In genomic region chr14:22202313-22202712, GRCh38 we compare ENCODE assay signal across 25 cellular contexts.
DNase-seq lines count a peak whose midpoint lies in the region; ATAC-seq and TF ChIP-seq lines count a peak whose summit lies in the region.
"Had no signal": no experiment of that assay in that cellular context is flagged by ENCODE, and none has a peak within 500 bp of the region (broad histone marks: within the 10 kb centered on the region; RNA-seq: fewer than 3 reads in every experiment).

No MANE protein-coding gene starts in this region.

- H3K27ac Mint-ChIP-seq in CD8-positive, alpha-beta memory T cell: peak overlapping the region in 2 of 8 donors; percentile 5 to 66
- peak overlapping the region; percentile 86 for H3K27ac Mint-ChIP-seq in activated CD8-positive, alpha-beta T cell treated with anti-CD3 and anti-CD28 coated beads for 36 hours
- H3K27ac Mint-ChIP-seq in effector memory CD8-positive, alpha-beta T cell: no peak overlapping the region
- H3K27ac Mint-ChIP-seq in endodermal cell: no peak overlapping the region
- H3K27ac Mint-ChIP-seq: B cell, HFFc6, type B pancreatic cell had no signal

- no peaks in the 10 kb centered on the region for H3K4me1 Mint-ChIP-seq in activated T-cell treated with anti-CD3 and anti-CD28 coated beads, Interleukin-2, amount 50 U/mL, for 4 hours (ENCODE audit: low read depth)
- H3K4me1 Mint-ChIP-seq in CD8-positive, alpha-beta memory T cell: peaks cover 0 to 3% (median 0%) of the 10 kb centered on the region in 3 donors
- peaks cover 13% of the 10 kb centered on the region for H3K4me1 Mint-ChIP-seq in activated CD8-positive, alpha-beta T cell treated with anti-CD3 and anti-CD28 coated beads for 36 hours (ENCODE audit: low read depth)
- H3K4me1 Mint-ChIP-seq in effector memory CD8-positive, alpha-beta T cell (ENCODE audit: low read depth in 2 of 2): no peaks in the 10 kb centered on the region
- H3K4me1 Mint-ChIP-seq in endodermal cell: no peaks in the 10 kb centered on the region
- H3K4me1 Mint-ChIP-seq: B cell had no signal

- no peaks in the 10 kb centered on the region for H3K9me3 ChIP-seq in CD8-positive, alpha-beta memory T cell (ENCODE audit: low read length)
- no peaks in the 10 kb centered on the region for H3K9me3 ChIP-seq in endodermal cell (ENCODE audit: control insufficient read depth, low read length)
- H3K9me3 ChIP-seq: gastrocnemius medialis, prostate gland, SJSA1 had no signal

- H3K9me3 Mint-ChIP-seq in activated T-cell treated with anti-CD3 and anti-CD28 coated beads, Interleukin-2, amount 50 U/mL, for 4 hours: no peaks in the 10 kb centered on the region
- H3K9me3 Mint-ChIP-seq in CD8-positive, alpha-beta memory T cell: no peaks in the 10 kb centered on the region
- peaks cover 3% of the 10 kb centered on the region for H3K9me3 Mint-ChIP-seq in activated CD8-positive, alpha-beta T cell treated with anti-CD3 and anti-CD28 coated beads for 36 hours
- no peaks in the 10 kb centered on the region for H3K9me3 Mint-ChIP-seq in effector memory CD8-positive, alpha-beta T cell
- H3K9me3 Mint-ChIP-seq in endodermal cell: peaks cover 18% of the 10 kb centered on the region
- H3K9me3 Mint-ChIP-seq: HFFc6 had no signal

- POLR2A ChIA-PET in CD8-positive, alpha-beta memory T cell (lab: Charles Lee): no interaction called here
- POLR2A ChIA-PET in activated CD8-positive, alpha-beta T cell treated with anti-CD3 and anti-CD28 coated beads for 36 hours (lab: Charles Lee): interaction anchor here (0.6 to 1.1 kb wide), 2 partner anchors 312 to 326 kb away, joined by 4 read pairs; no protein-coding TSS in a partner anchor

- CTCF ChIA-PET in CD8-positive, alpha-beta memory T cell (lab: Charles Lee): no interaction called here
- CTCF ChIA-PET in activated CD8-positive, alpha-beta T cell treated with anti-CD3 and anti-CD28 coated beads for 36 hours (lab: Charles Lee): interaction anchor here (0.9 to 3.9 kb wide), 5 partner anchors 16 to 368 kb away, joined by 3 to 15 read pairs (median 9); no protein-coding TSS in a partner anchor

- H3K36me3 ChIP-seq in CD8-positive, alpha-beta memory T cell (ENCODE audit: insufficient read depth, low read length): no peaks in the 10 kb centered on the region
- no peaks in the 10 kb centered on the region for H3K36me3 ChIP-seq in endodermal cell (ENCODE audit: control insufficient read depth, insufficient read depth, low read length)
- H3K36me3 ChIP-seq: breast epithelium, gastrocnemius medialis, prostate gland, SJSA1 had no signal

- no peak for TF ChIP-seq CTCF in activated CD8-positive, alpha-beta T cell treated with anti-CD3 and anti-CD28 coated beads for 36 hours (IDR thresholded peaks at IDR 0.05)
- no peak for TF ChIP-seq CTCF in endodermal cell (conservative IDR thresholded peaks at IDR 0.05)

- no peak overlapping the region for H3K27ac ChIP-seq in CD8-positive, alpha-beta memory T cell (ENCODE audit: low read depth, low read length)
- H3K27ac ChIP-seq in endodermal cell (ENCODE audit: low read depth, low read length): no peak overlapping the region
- H3K27ac ChIP-seq: breast epithelium, gastrocnemius medialis, prostate gland, RWPE1, SJSA1 had no signal

- intact Hi-C loops in activated CD8-positive, alpha-beta T cell treated with anti-CD3 and anti-CD28 coated beads for 36 hours (cut with micrococcal nuclease): no loop called here

- 79% methylated on average over 2 of the region's 2 CpGs; no CpG with 5 or more reads in 1 of the 2 experiments for WGBS in endodermal cell (ENCODE audit: insufficient coverage in 1 of 2, insufficient read length in 1 of 2), 2 experiments

- no peaks in the 10 kb centered on the region for H3K27me3 Mint-ChIP-seq in activated T-cell treated with anti-CD3 and anti-CD28 coated beads, Interleukin-2, amount 50 U/mL, for 4 hours (ENCODE audit: low read depth)
- no peaks in the 10 kb centered on the region for H3K27me3 Mint-ChIP-seq in CD8-positive, alpha-beta memory T cell
- H3K27me3 Mint-ChIP-seq in activated CD8-positive, alpha-beta T cell treated with anti-CD3 and anti-CD28 coated beads for 36 hours: no peaks in the 10 kb centered on the region
- no peaks in the 10 kb centered on the region for H3K27me3 Mint-ChIP-seq in effector memory CD8-positive, alpha-beta T cell
- peaks cover 2% of the 10 kb centered on the region for H3K27me3 Mint-ChIP-seq in endodermal cell (ENCODE audit: insufficient read depth)
- H3K27me3 Mint-ChIP-seq: type B pancreatic cell had no signal

- H3K4me1 ChIP-seq in CD8-positive, alpha-beta memory T cell (ENCODE audit: insufficient read depth, low read length): no peaks in the 10 kb centered on the region
- H3K4me1 ChIP-seq in endodermal cell (ENCODE audit: control insufficient read depth, insufficient read depth, low read length): no peaks in the 10 kb centered on the region
- H3K4me1 ChIP-seq: breast epithelium, gastrocnemius medialis, prostate gland, SJSA1 had no signal

- no peak overlapping the region for H3K9ac ChIP-seq in endodermal cell (ENCODE audit: extremely low read depth, low read length, poor library complexity, severe bottlenecking)

- ATAC-seq in activated T-cell treated with anti-CD3 and anti-CD28 coated beads, Interleukin-2, amount 50 U/mL, for 4 hours: no peak
- ATAC-seq in activated CD8-positive, alpha-beta T cell treated with anti-CD3 and anti-CD28 coated beads for 36 hours: peak; percentile 49
- no peak for ATAC-seq in effector memory CD8-positive, alpha-beta T cell (replicated peaks)
- ATAC-seq: gastrocnemius medialis, K562, sciatic nerve had no signal

- H3K4me3 ChIP-seq in CD8-positive, alpha-beta memory T cell (ENCODE audit: low read length): no peak overlapping the region
- H3K4me3 ChIP-seq in endodermal cell (ENCODE audit: low read length): no peak overlapping the region
- H3K4me3 ChIP-seq: breast epithelium, gastrocnemius medialis, K562, prostate gland, SJSA1 had no signal

- H3K36me3 Mint-ChIP-seq in activated T-cell treated with anti-CD3 and anti-CD28 coated beads, Interleukin-2, amount 50 U/mL, for 4 hours (ENCODE audit: insufficient read depth): no peaks in the 10 kb centered on the region
- no peaks in the 10 kb centered on the region for H3K36me3 Mint-ChIP-seq in CD8-positive, alpha-beta memory T cell
- H3K36me3 Mint-ChIP-seq in activated CD8-positive, alpha-beta T cell treated with anti-CD3 and anti-CD28 coated beads for 36 hours (ENCODE audit: low read depth): no peaks in the 10 kb centered on the region
- no peaks in the 10 kb centered on the region for H3K36me3 Mint-ChIP-seq in effector memory CD8-positive, alpha-beta T cell (ENCODE audit: insufficient read depth)
- H3K36me3 Mint-ChIP-seq in endodermal cell (ENCODE audit: low read depth): no peaks in the 10 kb centered on the region
- H3K36me3 Mint-ChIP-seq: type B pancreatic cell had no signal

- H3K4me3 Mint-ChIP-seq in activated T-cell treated with anti-CD3 and anti-CD28 coated beads, Interleukin-2, amount 50 U/mL, for 4 hours: peak overlapping the region; percentile 77
- H3K4me3 Mint-ChIP-seq in CD8-positive, alpha-beta memory T cell: peak overlapping the region in 6 of 7 donors; percentile 43 to 80 (median 64)
- H3K4me3 Mint-ChIP-seq in activated CD8-positive, alpha-beta T cell treated with anti-CD3 and anti-CD28 coated beads for 36 hours: peak overlapping the region; percentile 76
- H3K4me3 Mint-ChIP-seq in effector memory CD8-positive, alpha-beta T cell: peak overlapping the region; percentile 25 to 34
- no peak overlapping the region for H3K4me3 Mint-ChIP-seq in endodermal cell
- H3K4me3 Mint-ChIP-seq: B cell, HFFc6, type B pancreatic cell had no signal

- no peak for DNase-seq in activated T-cell treated with anti-CD3 and anti-CD28 coated beads, Interleukin-2, amount 50 U/mL, for 4 hours
- DNase-seq in activated T-cell treated with anti-CD3 and anti-CD28 coated beads for 4 hours (no peak), NCI-H526 treated with DMSO at 0.1 percent for 48 hours (lab: John Stamatoyannopoulos, UW) (no peak), cerebellar nuclear complex (lab: John Stamatoyannopoulos, UW) (no peak), endodermal cell (no peak)
- DNase-seq in CD8-positive, alpha-beta memory T cell: peak in 1 of 5 donors; percentile 4
- peak; percentile 25 for DNase-seq in activated CD8-positive, alpha-beta T cell treated with anti-CD3 and anti-CD28 coated beads for 36 hours
- no peak for DNase-seq in effector memory CD8-positive, alpha-beta T cell
- DNase-seq: activated effector memory CD4-positive, alpha-beta T cell treated with Interleukin-2 at 50 U/mL for 16 hours; anterior cingulate cortex; DMS153; gastrocnemius medialis; HFFc6; NCI-H1092; NCI-H1694 treated with DMSO at 0.1 percent for 48 hours; NCI-H446; NCI-H774 had no signal

- H3K27me3 ChIP-seq in CD8-positive, alpha-beta memory T cell (ENCODE audit: insufficient read depth, low read length, poor library complexity, severe bottlenecking): no peaks in the 10 kb centered on the region
- no peaks in the 10 kb centered on the region for H3K27me3 ChIP-seq in endodermal cell (ENCODE audit: control insufficient read depth, insufficient read depth, low read length, poor library complexity, severe bottlenecking)
- H3K27me3 ChIP-seq: breast epithelium, gastrocnemius medialis had no signal
